9 cellular contexts compared by ENCODE assay signal in genomic region chr1:11838349-11839272, GRCh38. TPM values are rescaled to one million over a fixed set of nuclear protein-coding genes. Genes with fewer than 3 reads are reported as not detected.
DNase-seq lines count a peak whose midpoint lies in the region; ATAC-seq and TF ChIP-seq lines count a peak whose summit lies in the region.
"Had no signal": no experiment of that assay in that cellular context is flagged by ENCODE, and none has a peak within 500 bp of the region (broad histone marks: within the 10 kb centered on the region; RNA-seq: fewer than 3 reads in every experiment).

No MANE protein-coding gene starts in this region.

- no peaks in the 10 kb centered on the region for H3K79me2 ChIP-seq in Karpas-422 (ENCODE audit: low read length)

- H3K4me1 ChIP-seq in Karpas-422 (ENCODE audit: low read length) (peaks cover 28% of the 10 kb centered on the region), SJCRH30 (peaks cover 8% of the 10 kb centered on the region; the same call in 1 of the 2 replicates), foreskin keratinocyte (no peaks in the 10 kb centered on the region), testis (no peaks in the 10 kb centered on the region)

- H3K4me3 ChIP-seq in Karpas-422 (ENCODE audit: low read length) (no peak overlapping the region), SJCRH30 (no peak overlapping the region), testis (no peak overlapping the region)

- H3K4me2 ChIP-seq in Karpas-422 (ENCODE audit: low read depth, low read length, poor library complexity, severe bottlenecking), result no peak overlapping the region

- TF ChIP-seq CTCF in foreskin keratinocyte (conservative IDR thresholded peaks at IDR 0.05) (peak; percentile 96), omental fat pad (IDR thresholded peaks at IDR 0.05) (peak in 1 of 3 donors; percentile 81), testis (IDR thresholded peaks at IDR 0.05) (peak; percentile 81 to 95 (median 90))

- ATAC-seq in foreskin keratinocyte (peak; percentile 79), omental fat pad (ENCODE audit: low FRiP score) (peak; percentile 79)

- no peak overlapping the region for H2AFZ ChIP-seq in Karpas-422 (ENCODE audit: low read length)

- peak; percentile 70 for DNase-seq in DMS53 treated with DMSO at 0.1 percent for 48 hours (lab: John Stamatoyannopoulos, UW; ENCODE audit: unreplicated experiment)
- DNase-seq in Karpas-422, result peak; percentile 85
- peak; percentile 65 to 79 for DNase-seq in SJCRH30
- DNase-seq in activated effector memory CD4-positive, alpha-beta T cell treated with Interleukin-2 at 50 U/mL for 16 hours, result peak; percentile 53
- peak in 1 of 2 donors; percentile 20 for DNase-seq in foreskin keratinocyte
- peak; percentile 46 for DNase-seq in omental fat pad (ENCODE audit: low spot score)
- DNase-seq in testis, result peak; percentile 80
- no peak for DNase-seq in NCI-H524 treated with DMSO at 0.1 percent for 48 hours (lab: John Stamatoyannopoulos, UW)

- no peaks in the 10 kb centered on the region for H3K9me3 ChIP-seq in Karpas-422 (ENCODE audit: low read length)
- H3K9me3 ChIP-seq in SJCRH30 (replicated peaks), result no peaks in the 10 kb centered on the region
- no peaks in the 10 kb centered on the region for H3K9me3 ChIP-seq in testis

- 51 to 63% methylated on average over 23 to 40 of the region's 40 CpGs for WGBS in testis, 2 donors

- H3K27ac ChIP-seq in Karpas-422 (ENCODE audit: low read length) (no peak overlapping the region), SJCRH30 (no peak overlapping the region), foreskin keratinocyte (no peak overlapping the region), testis (no peak overlapping the region)

- H4K20me1 ChIP-seq in Karpas-422 (ENCODE audit: insufficient read depth, low read depth, low read length), result peaks cover 23% of the 10 kb centered on the region; the same call in 1 of the 2 replicates

- H3K9ac ChIP-seq in Karpas-422 (ENCODE audit: low read length), result no peak overlapping the region

- TF ChIP-seq POLR2A in testis (IDR thresholded peaks at IDR 0.05), result no peak

- intact Hi-C loops in testis (cut with DNase I; ENCODE audit: low total_unique reads), result no loop called here

- peaks cover 25% of the 10 kb centered on the region; the same call in 1 of the 2 replicates for H3K36me3 ChIP-seq in Karpas-422 (ENCODE audit: insufficient read depth, low read length)
- peaks cover 32% of the 10 kb centered on the region for H3K36me3 ChIP-seq in SJCRH30
- no peaks in the 10 kb centered on the region for H3K36me3 ChIP-seq in testis (ENCODE audit: low read depth, missing control alignments)

- H3K9me2 ChIP-seq in Karpas-422 (replicated peaks; ENCODE audit: insufficient read depth, low read length), result no peaks in the 10 kb centered on the region

- H3K27me3 ChIP-seq in Karpas-422 (ENCODE audit: low read length), result no peaks in the 10 kb centered on the region
- no peaks in the 10 kb centered on the region for H3K27me3 ChIP-seq in SJCRH30
- no peaks in the 10 kb centered on the region for H3K27me3 ChIP-seq in foreskin keratinocyte
- no peaks in the 10 kb centered on the region for H3K27me3 ChIP-seq in testis

RNA-seq across cellular contexts. Expression of gene NPPA, which starts 9.0 kb away (rescaled TPM):
- total RNA-seq in Karpas-422 (2014; rRNA removed; shearing (Covaris generic); ENCODE audit: low replicate concordance), result not detected in 2 replicates
- 0.61 and 1.3 TPM in 2 replicates for total RNA-seq in SJCRH30 (2014; rRNA removed; shearing (Covaris generic))
- total RNA-seq in foreskin keratinocyte, result not detected in 2 replicates
- not detected in 2 replicates for polyA plus RNA-seq in foreskin keratinocyte
- total RNA-seq in omental fat pad, result not detected
- not detected for total RNA-seq in testis
- not detected for polyA plus RNA-seq in testis (ENCODE audit: insufficient read depth, low read depth, low replicate concordance)
- total RNA-seq: activated CD8-positive, alpha-beta memory T cell treated with anti-CD3 and anti-CD28 coated beads for 36 hours had no signal

RNA-seq across cellular contexts. Expression of gene NPPB, which starts 20.1 kb away (rescaled TPM):
- total RNA-seq in Karpas-422 (2014; rRNA removed; shearing (Covaris generic); ENCODE audit: low replicate concordance), result not detected in 2 replicates
- total RNA-seq in SJCRH30 (2014; rRNA removed; shearing (Covaris generic)), result 0.67 and 0.89 TPM in 2 replicates
- not detected in 2 replicates for total RNA-seq in foreskin keratinocyte
- not detected in 2 replicates for polyA plus RNA-seq in foreskin keratinocyte
- not detected for total RNA-seq in omental fat pad
- under 1 TPM in 1 of 2 donors, not detected in 1; 0.50 TPM for total RNA-seq in testis
- polyA plus RNA-seq in testis (ENCODE audit: insufficient read depth, low read depth, low replicate concordance), result not detected
- total RNA-seq: activated CD8-positive, alpha-beta memory T cell treated with anti-CD3 and anti-CD28 coated beads for 36 hours had no signal

RNA-seq across cellular contexts. Expression of gene CLCN6, which starts 32.6 kb away (rescaled TPM):
- 20.0 and 22.0 TPM in 2 replicates for total RNA-seq in Karpas-422 (2014; rRNA removed; shearing (Covaris generic); ENCODE audit: low replicate concordance)
- total RNA-seq in SJCRH30 (2014; rRNA removed; shearing (Covaris generic)), result 10.7 and 14.2 TPM in 2 replicates
- total RNA-seq in foreskin keratinocyte (12.4 and 14.5 TPM in 2 replicates), omental fat pad (10 to 100 TPM; 14.4 to 20.4 (median 18.0) TPM), testis (10 to 100 TPM; 57.1 to 91.7 TPM)
- polyA plus RNA-seq in foreskin keratinocyte (5.1 and 8.0 TPM in 2 replicates), testis (ENCODE audit: insufficient read depth, low read depth, low replicate concordance) (47.9 TPM)

RNA-seq across cellular contexts. Expression of gene MTHFR, which starts 32.8 kb away (rescaled TPM):
- 32.5 and 57.0 TPM in 2 replicates for total RNA-seq in Karpas-422 (2014; rRNA removed; shearing (Covaris generic); ENCODE audit: low replicate concordance)
- total RNA-seq in SJCRH30 (2014; rRNA removed; shearing (Covaris generic)), result 10.1 and 11.1 TPM in 2 replicates
- total RNA-seq in foreskin keratinocyte (10.2 and 11.5 TPM in 2 replicates), omental fat pad (10 to 100 TPM; 28.9 to 44.8 (median 36.0) TPM), testis (10 to 100 TPM; 68.3 to 78.3 TPM)
- polyA plus RNA-seq in foreskin keratinocyte (3.4 and 4.1 TPM in 2 replicates), testis (ENCODE audit: insufficient read depth, low read depth, low replicate concordance) (30.4 TPM)
